ENCODE assay signal across 9 cellular contexts in genomic region chr10:5406918-5407317, GRCh38. TPM values are rescaled to one million over a fixed set of nuclear protein-coding genes. Genes with fewer than 3 reads are reported as not detected.
"Had no signal": no experiment of that assay in that cellular context is flagged by ENCODE, and none has a peak within 500 bp of the region (broad histone marks: within the 10 kb centered on the region; RNA-seq: fewer than 3 reads in every experiment).

No MANE protein-coding gene starts in this region.

- H3K4me3 ChIP-seq: GM12878 had no signal

- ATAC-seq: GM12878 had no signal

- FAIRE-seq: G401.6, GM12878, GM12891, GM12892, GM18507, GM19239 had no signal

- DNase-seq: GDM1, GF-D8 had no signal

RNA-seq across cellular contexts. Expression of gene TUBAL3, which starts 2.3 kb away (rescaled TPM):
- total RNA-seq: G401, GM12878 had no signal

RNA-seq across cellular contexts. Expression of gene UCN3, which starts 42.2 kb away (rescaled TPM):
- total RNA-seq: G401, GM12878 had no signal
- polyA plus RNA-seq: GM12878 had no signal
